In genomic region chr1:98439471-98439870, GRCh38 we compare ENCODE assay signal across 7 cellular contexts.
"Had no signal": no experiment of that assay in that cellular context is flagged by ENCODE, and none has a peak within 500 bp of the region (broad histone marks: within the 10 kb centered on the region; RNA-seq: fewer than 3 reads in every experiment).

No MANE protein-coding gene starts in this region.

- H3K4me2 ChIP-seq: GM23338 had no signal

- H3K4me3 ChIP-seq: GM23338, K562 had no signal

- H3K27ac ChIP-seq: HL-60 had no signal

- H2AFZ ChIP-seq: GM23338 had no signal

- DNase-seq: H9, HCEC 1CT, IMR-90, KG1 had no signal

- ATAC-seq: GM23338, K562 had no signal
